1 cellular context compared by ENCODE assay signal in the genomic region with DNA sequence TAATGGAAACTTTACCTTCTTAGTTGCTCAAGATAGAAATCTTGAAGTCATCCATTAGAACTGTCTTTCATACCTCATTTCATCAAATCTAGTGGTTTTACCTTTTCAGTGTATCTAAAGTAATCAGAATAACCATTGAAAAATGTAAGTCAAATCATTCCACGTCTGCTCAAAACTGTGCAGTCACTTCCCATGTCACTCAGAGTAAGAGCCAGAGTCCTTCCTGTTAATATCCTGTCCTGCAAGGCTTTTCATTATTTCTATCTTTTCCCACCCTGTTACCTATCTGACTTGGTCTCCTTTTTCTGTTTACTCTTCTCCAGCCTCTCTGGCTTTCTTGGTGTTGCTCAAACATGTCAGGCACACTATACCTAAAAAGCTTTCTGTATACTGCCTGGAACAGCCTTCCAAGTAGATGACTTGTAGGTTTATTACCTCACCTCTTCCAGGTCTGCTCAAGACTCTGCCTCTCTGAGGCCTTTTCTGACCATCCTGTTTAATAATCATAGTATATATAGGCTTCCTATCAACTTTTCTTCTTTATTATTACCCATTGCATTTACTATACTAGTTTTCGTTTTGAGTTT.
A peak's percentile ranks its signal among the peaks of the same experiment; 100 is the strongest.
TF ChIP-seq lines count a peak whose summit lies in the region.

No MANE protein-coding gene starts in this region.

TF ChIP-seq in HepG2, 621 proteins besides CTCF, POLR2A, EP300 and RAD21:
- TF ChIP-seq CREB1 (IDR thresholded peaks at IDR 0.05) = no peak
- 0 out of 2 replicates have a peak, but pooled peaks have one; percentile 20 for TF ChIP-seq CREB1 (CRISPR knock-in tag; IDR thresholded peaks at IDR 0.05)
- no peak for TF ChIP-seq JARID2 (CRISPR knock-in tag; IDR thresholded peaks at IDR 0.05; ENCODE audit: insufficient replicate concordance)
- TF ChIP-seq SRY (CRISPR knock-in tag; IDR thresholded peaks at IDR 0.05) = no peak
- TF ChIP-seq, protein P1, sequence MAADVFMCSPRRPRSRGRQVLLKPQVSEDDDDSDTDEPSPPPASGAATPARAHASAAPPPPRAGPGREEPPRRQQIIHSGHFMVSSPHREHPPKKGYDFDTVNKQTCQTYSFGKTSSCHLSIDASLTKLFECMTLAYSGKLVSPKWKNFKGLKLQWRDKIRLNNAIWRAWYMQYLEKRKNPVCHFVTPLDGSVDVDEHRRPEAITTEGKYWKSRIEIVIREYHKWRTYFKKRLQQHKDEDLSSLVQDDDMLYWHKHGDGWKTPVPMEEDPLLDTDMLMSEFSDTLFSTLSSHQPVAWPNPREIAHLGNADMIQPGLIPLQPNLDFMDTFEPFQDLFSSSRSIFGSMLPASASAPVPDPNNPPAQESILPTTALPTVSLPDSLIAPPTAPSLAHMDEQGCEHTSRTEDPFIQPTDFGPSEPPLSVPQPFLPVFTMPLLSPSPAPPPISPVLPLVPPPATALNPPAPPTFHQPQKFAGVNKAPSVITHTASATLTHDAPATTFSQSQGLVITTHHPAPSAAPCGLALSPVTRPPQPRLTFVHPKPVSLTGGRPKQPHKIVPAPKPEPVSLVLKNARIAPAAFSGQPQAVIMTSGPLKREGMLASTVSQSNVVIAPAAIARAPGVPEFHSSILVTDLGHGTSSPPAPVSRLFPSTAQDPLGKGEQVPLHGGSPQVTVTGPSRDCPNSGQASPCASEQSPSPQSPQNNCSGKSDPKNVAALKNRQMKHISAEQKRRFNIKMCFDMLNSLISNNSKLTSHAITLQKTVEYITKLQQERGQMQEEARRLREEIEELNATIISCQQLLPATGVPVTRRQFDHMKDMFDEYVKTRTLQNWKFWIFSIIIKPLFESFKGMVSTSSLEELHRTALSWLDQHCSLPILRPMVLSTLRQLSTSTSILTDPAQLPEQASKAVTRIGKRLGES (CRISPR knock-in tag; IDR thresholded peaks at IDR 0.05; ENCODE audit: borderline replicate concordance) = no peak
- TF ChIP-seq FOXA1 (IDR thresholded peaks at IDR 0.05) = no peak
- TF ChIP-seq FOXA1 (CRISPR knock-in tag; IDR thresholded peaks at IDR 0.05) = 0 out of 2 replicates have a peak, but pooled peaks have one; percentile 18
- TF ChIP-seq THYN1 (CRISPR knock-in tag; IDR thresholded peaks at IDR 0.05; ENCODE audit: borderline replicate concordance, low read depth) = no peak
